Comparison of ENCODE assay signal across 13 cellular contexts in genomic region chr5:150163547-150164059, GRCh38. TPM values are rescaled to one million over a fixed set of nuclear protein-coding genes. Genes with fewer than 3 reads are reported as not detected.
DNase-seq lines count a peak whose midpoint lies in the region; ATAC-seq, FAIRE-seq and TF ChIP-seq lines count a peak whose summit lies in the region.
"Had no signal": no experiment of that assay in that cellular context is flagged by ENCODE, and none has a peak within 500 bp of the region (broad histone marks: within the 10 kb centered on the region; RNA-seq: fewer than 3 reads in every experiment).

No MANE protein-coding gene starts in this region.

- no peak overlapping the region; a peak in 1 of 5 replicates for H3K4me3 Mint-ChIP-seq in H9
- no peak overlapping the region for H3K4me3 Mint-ChIP-seq in CD8-positive, alpha-beta memory T cell
- H3K4me3 Mint-ChIP-seq: natural killer cell had no signal

- CTCF ChIA-PET in CD8-positive, alpha-beta memory T cell (lab: Charles Lee): interaction anchor here (0.8 to 2.2 kb wide), 7 partner anchors 9 to 270 kb away, joined by 3 to 13 read pairs (median 4); no protein-coding TSS in a partner anchor

- H3K27me3 ChIP-seq in H9 (ENCODE audit: insufficient read depth, low read length): peaks cover 37% of the 10 kb centered on the region
- peaks cover 0 to 11% of the 10 kb centered on the region in 2 donors for H3K27me3 ChIP-seq in body of pancreas
- H3K27me3 ChIP-seq in suprapubic skin: peaks cover 22% of the 10 kb centered on the region
- H3K27me3 ChIP-seq in CD8-positive, alpha-beta memory T cell (ENCODE audit: insufficient read depth, low read length, poor library complexity, severe bottlenecking): peaks cover 8% of the 10 kb centered on the region

- H3K79me1 ChIP-seq in H9 (ENCODE audit: insufficient read depth, low read depth, low read length, poor library complexity, severe bottlenecking): no peaks in the 10 kb centered on the region

- H3K27ac Mint-ChIP-seq in H9: no peak overlapping the region
- no peak overlapping the region for H3K27ac Mint-ChIP-seq in CD8-positive, alpha-beta memory T cell
- H3K27ac Mint-ChIP-seq: natural killer cell had no signal

- H3K9me3 Mint-ChIP-seq in H9: peaks cover 3 to 6% of the 10 kb centered on the region in 2 experiments; a peak in 2 of 5 replicates
- no peaks in the 10 kb centered on the region for H3K9me3 Mint-ChIP-seq in CD8-positive, alpha-beta memory T cell
- H3K9me3 Mint-ChIP-seq: natural killer cell had no signal

- no peak overlapping the region for H2BK5ac ChIP-seq in H9 (ENCODE audit: insufficient read length, low read length)

- no peaks in the 10 kb centered on the region for H3K23me2 ChIP-seq in H9 (ENCODE audit: insufficient read length, low read depth, low read length, poor library complexity, severe bottlenecking)

- no peak overlapping the region for H3K18ac ChIP-seq in H9 (ENCODE audit: insufficient read length, low read depth, low read length)

- no peak overlapping the region for H3K23ac ChIP-seq in H9 (ENCODE audit: insufficient read length, low read depth, low read length)

- H3K27ac ChIP-seq in H9 (ENCODE audit: insufficient read length, low read depth, low read length) (no peak overlapping the region), body of pancreas (no peak overlapping the region), suprapubic skin (peak overlapping the region; percentile 76), caudate nucleus (ENCODE audit: low read depth, low read length) (no peak overlapping the region)
- H3K27ac ChIP-seq in CD8-positive, alpha-beta memory T cell (ENCODE audit: low read depth, low read length): no peak overlapping the region

- no peak overlapping the region for H3K4ac ChIP-seq in H9 (ENCODE audit: low read depth, low read length)

- no peaks in the 10 kb centered on the region for H4K20me1 ChIP-seq in H9 (ENCODE audit: control insufficient read depth, insufficient read depth, insufficient read length)

- no peak overlapping the region for H3K56ac ChIP-seq in H9 (ENCODE audit: insufficient read length, low read depth, low read length)

- H3T11ph ChIP-seq in H9 (ENCODE audit: low read length): no peak overlapping the region

- no peak for TF ChIP-seq POLR2A in body of pancreas (IDR thresholded peaks at IDR 0.05)
- no peak for TF ChIP-seq POLR2A in suprapubic skin (IDR thresholded peaks at IDR 0.05)

- peaks cover 73% of the 10 kb centered on the region for H3K27me3 Mint-ChIP-seq in H9 (ENCODE audit: low read depth)
- H3K27me3 Mint-ChIP-seq in CD8-positive, alpha-beta memory T cell: peaks cover 26 to 28% of the 10 kb centered on the region in 2 donors

- WGBS in H9 (ENCODE audit: extremely low coverage, insufficient read length, low lambda C conversion rate): no CpG with 5 or more reads among the region's 13 CpGs
- WGBS in body of pancreas, 2 donors: 64 to 74% methylated on average over 12 to 13 of the region's 13 CpGs
- WGBS in suprapubic skin: 53% methylated on average over 13 of the region's 13 CpGs

- H2AK5ac ChIP-seq in H9 (ENCODE audit: insufficient read length, low read length): no peak overlapping the region

- no peak for FAIRE-seq in D721Med (lab: Jason Lieb, UNC)

- H4K91ac ChIP-seq in H9 (ENCODE audit: insufficient read length, low read depth, low read length): no peak overlapping the region

- no peaks in the 10 kb centered on the region for H3K36me3 Mint-ChIP-seq in H9 (ENCODE audit: insufficient read depth in 1 of 3, low read depth in 3 of 3)
- no peaks in the 10 kb centered on the region for H3K36me3 Mint-ChIP-seq in CD8-positive, alpha-beta memory T cell
- H3K36me3 Mint-ChIP-seq: natural killer cell had no signal

- H2BK15ac ChIP-seq in H9 (ENCODE audit: low read depth, low read length): no peak overlapping the region

- no peak for TF ChIP-seq EP300 in suprapubic skin (IDR thresholded peaks at IDR 0.05)

- H3K9me3 ChIP-seq in H9 (ENCODE audit: control insufficient read depth, low read depth, low read length): no peaks in the 10 kb centered on the region
- no peaks in the 10 kb centered on the region for H3K9me3 ChIP-seq in body of pancreas
- H3K9me3 ChIP-seq in suprapubic skin: no peaks in the 10 kb centered on the region
- no peaks in the 10 kb centered on the region for H3K9me3 ChIP-seq in CD8-positive, alpha-beta memory T cell (ENCODE audit: low read length)

- TF ChIP-seq CTCF in H9 (conservative IDR thresholded peaks at IDR 0.05) (peak; percentile 25; the same call in 1 of the 3 replicates), body of pancreas (IDR thresholded peaks at IDR 0.05) (no peak), suprapubic skin (IDR thresholded peaks at IDR 0.05) (peak in 1 of 2 donors; percentile 20), D721Med (IDR thresholded peaks at IDR 0.05; ENCODE audit: insufficient read depth, missing control alignments) (no peak)

- no peak overlapping the region for H2BK120ac ChIP-seq in H9 (ENCODE audit: low read depth, low read length, poor library complexity, severe bottlenecking)

- H3K14ac ChIP-seq in H9 (ENCODE audit: insufficient read depth, low read length): no peak overlapping the region

- POLR2A ChIA-PET in CD8-positive, alpha-beta memory T cell (lab: Charles Lee): no interaction called here

- H2AFZ ChIP-seq in H9 (ENCODE audit: low read length): no peak overlapping the region

- no peak overlapping the region for H3K9ac ChIP-seq in H9 (ENCODE audit: extremely low read depth, insufficient read length, low read length)

- peaks cover 17 to 25% of the 10 kb centered on the region in 2 experiments for H3K4me1 Mint-ChIP-seq in H9
- peaks cover 0 to 2% (median 0%) of the 10 kb centered on the region in 3 donors for H3K4me1 Mint-ChIP-seq in CD8-positive, alpha-beta memory T cell

- intact Hi-C loops in body of pancreas (cut with DNase I): loop anchor here (10.0 kb wide), 1 partner anchor 181 kb away; no protein-coding TSS in a partner anchor

- H3K4me1 ChIP-seq in H9 (ENCODE audit: insufficient read depth, low read length) (no peaks in the 10 kb centered on the region), body of pancreas (no peaks in the 10 kb centered on the region), suprapubic skin (peaks cover 40% of the 10 kb centered on the region)
- no peaks in the 10 kb centered on the region for H3K4me1 ChIP-seq in CD8-positive, alpha-beta memory T cell (ENCODE audit: insufficient read depth, low read length)

- no peak overlapping the region for H4K8ac ChIP-seq in H9 (replicated peaks; ENCODE audit: insufficient read length, low read depth, low read length)

- H3K4me2 ChIP-seq in H9 (ENCODE audit: insufficient read depth, insufficient read length, low read length): no peak overlapping the region

- ATAC-seq in body of pancreas: no peak
- ATAC-seq: natural killer cell had no signal

- no peak overlapping the region for H2BK12ac ChIP-seq in H9 (ENCODE audit: insufficient read length, low read depth, low read length)

- no peak overlapping the region for H3K4me3 ChIP-seq in body of pancreas
- H3K4me3 ChIP-seq in suprapubic skin: no peak overlapping the region
- H3K4me3 ChIP-seq in CD8-positive, alpha-beta memory T cell (ENCODE audit: low read length): no peak overlapping the region

- DNase-seq in H9 (peak; percentile 64), body of pancreas (peak in 3 of 4 donors; percentile 27 to 42 (median 35)), islet precursor cell (peak; percentile 83), suprapubic skin (ENCODE audit: low spot score in 2 of 2) (peak in 1 of 2 donors; percentile 84), amniotic stem cell (lab: John Stamatoyannopoulos, UW) (no peak), caudate nucleus (lab: John Stamatoyannopoulos, UW) (no peak), D721Med (ENCODE audit: insufficient read length, low spot score) (no peak)
- no peak for DNase-seq in CD8-positive, alpha-beta memory T cell
- DNase-seq: natural killer cell; stimulated activated CD4-positive, alpha-beta T cell treated with anti-CD3 and anti-CD28 coated beads, Interleukin-4, amount 100 ng/mL, for 1 hour had no signal

- H3K79me2 ChIP-seq in H9 (ENCODE audit: insufficient read depth, low read length): no peaks in the 10 kb centered on the region

- no peak overlapping the region for H2BK20ac ChIP-seq in H9 (ENCODE audit: low read depth, low read length, poor library complexity, severe bottlenecking)

- H3K36me3 ChIP-seq in body of pancreas (replicated peaks in 1 of 2; ENCODE audit: insufficient read depth in 1 of 2, low read depth in 2 of 2): no peaks in the 10 kb centered on the region
- no peaks in the 10 kb centered on the region for H3K36me3 ChIP-seq in suprapubic skin
- no peaks in the 10 kb centered on the region for H3K36me3 ChIP-seq in CD8-positive, alpha-beta memory T cell (ENCODE audit: insufficient read depth, low read length)

- H4K5ac ChIP-seq in H9 (ENCODE audit: insufficient read length, low read depth, low read length): no peak overlapping the region

RNA-seq across cellular contexts. Expression of gene CDX1, which starts 3.0 kb away (rescaled TPM):
- total RNA-seq in H9 (2021) (0.22 TPM in 1 of 2 replicates, not detected in the other), body of pancreas (not detected), suprapubic skin (under 1 TPM in 2 of 4 donors, not detected in 2; 0.26 to 0.76 TPM)
- not detected for total RNA-seq in CD8-positive, alpha-beta memory T cell
- polyA plus RNA-seq in CD8-positive, alpha-beta memory T cell: not detected
- total RNA-seq: bronchial epithelial cell; natural killer cell; T-helper 1 cell treated with Interleukin-12 subunit alpha and Interleukin-12 subunit beta and Interleukin-4 antibody, amounts not matched to agents 30 ng/mL and 1 ng/mL, for 36 hours; temporal lobe had no signal

RNA-seq across cellular contexts. Expression of gene PDGFRB, which starts 8.0 kb away (rescaled TPM):
- total RNA-seq in H9 (2021) (2.2 and 3.9 TPM in 2 replicates), body of pancreas (10 to 100 TPM; 24.1 to 34.2 TPM), suprapubic skin (10 to 100 TPM; 23.8 to 51.4 (median 43.9) TPM)
- 1 to 10 TPM in 1 of 2 experiments, under 1 TPM in 1; 0.66 to 2.0 TPM for total RNA-seq in CD8-positive, alpha-beta memory T cell
- 0.81 TPM for polyA plus RNA-seq in CD8-positive, alpha-beta memory T cell

RNA-seq across cellular contexts. Expression of gene SLC6A7, which starts 26.3 kb away (rescaled TPM):
- not detected in 2 replicates for total RNA-seq in H9 (2021)
- total RNA-seq in body of pancreas: not detected
- total RNA-seq in suprapubic skin: not detected
- total RNA-seq in CD8-positive, alpha-beta memory T cell: not detected
- polyA plus RNA-seq in CD8-positive, alpha-beta memory T cell: not detected
- total RNA-seq: bronchial epithelial cell; natural killer cell; T-helper 1 cell treated with Interleukin-12 subunit alpha and Interleukin-12 subunit beta and Interleukin-4 antibody, amounts not matched to agents 30 ng/mL and 1 ng/mL, for 36 hours had no signal

Comparison
In these comparisons a context has a peak if more than half of its experiments do, and no peak if none do; other contexts are left out.
1. DNase-seq: peak in H9 (single experiment), body of pancreas (3 of 4) and islet precursor cell (single experiment); none in amniotic stem cell (single experiment), caudate nucleus (0 of 61), D721Med (single experiment) and CD8-positive, alpha-beta memory T cell (0 of 5).